ENCODE assay signal across 8 cellular contexts in genomic region chr16:29602683-29603088, GRCh38.
DNase-seq lines count a peak whose midpoint lies in the region; ATAC-seq, FAIRE-seq and TF ChIP-seq lines count a peak whose summit lies in the region.
"Not testable (repeated sequence)": the region's sequence is repeated elsewhere in the genome, so short reads cannot be mapped to it uniquely, and the experiment has no call there.

No MANE protein-coding gene starts in this region.

- CTCF ChIA-PET in A549 (lab: Yijun Ruan, JAX); HEK293 (lab: Yijun Ruan, JAX); T-cell (lab: Charles Lee); HepG2 (lab: Yijun Ruan, JAX; ENCODE audit: low intra/inter-chr PET ratio, low total read pairs): not testable (repeated sequence)

- POLR2A ChIA-PET in A549 (lab: Yijun Ruan, JAX); HEK293 (lab: Yijun Ruan, JAX); T-cell (lab: Charles Lee): not testable (repeated sequence)
- POLR2A ChIA-PET in HepG2 (lab: Yijun Ruan, JAX): interaction anchor here (1.1 to 1.3 kb wide), 2 partner anchors 12 to 77 kb away, joined by 4 to 5 read pairs; partner anchors contain the start of gene QPRT

- not testable (repeated sequence) for BruUV-seq in HepG2 (replicated peaks; lab: Mats Ljungman, UMichigan)

- H4K20me1 ChIP-seq in HepG2 (ENCODE audit: insufficient read depth, low read length): not testable (repeated sequence)

- not testable (repeated sequence) for H3K27ac ChIP-seq in A549; HEK293 (ENCODE audit: extremely low read depth, low read depth, low read length); trophoblast cell (ENCODE audit: low read depth, low read length)
- peak overlapping the region in 3 of 4 donors; percentile 40 to 72 (median 60) for H3K27ac ChIP-seq in gastroesophageal sphincter
- H3K27ac ChIP-seq in HepG2 (ENCODE audit: extremely low read length, insufficient read depth, low read length): peak overlapping the region; percentile 67

- H2BK12ac ChIP-seq in trophoblast cell (ENCODE audit: low read length): not testable (repeated sequence)

- not testable (repeated sequence) for H3K9me3 Mint-ChIP-seq in T-cell; activated T-cell treated with anti-CD3 and anti-CD28 coated beads, Interleukin-2, amount 50 U/mL, for 24 hours; activated naive CD8-positive, alpha-beta T cell treated with anti-CD3 and anti-CD28 coated beads, Interleukin-2, amount 50 U/mL, for 24 hours

- H2BK5ac ChIP-seq in trophoblast cell (ENCODE audit: low read depth, low read length, poor library complexity): not testable (repeated sequence)

- not testable (repeated sequence) for H3K23ac ChIP-seq in trophoblast cell (ENCODE audit: low read length)

- H3K9ac ChIP-seq in HepG2 (ENCODE audit: insufficient read depth, low read depth, low read length); trophoblast cell (ENCODE audit: low read length): not testable (repeated sequence)

- TF ChIP-seq EP300 in A549 (IDR thresholded peaks at IDR 0.05); gastroesophageal sphincter (IDR thresholded peaks at IDR 0.05); HepG2 (IDR thresholded peaks at IDR 0.05; ENCODE audit: low read depth in 2 of 2, low read length in 2 of 2); HepG2 (CRISPR knock-in tag; IDR thresholded peaks at IDR 0.05; ENCODE audit: borderline replicate concordance): not testable (repeated sequence)

- not testable (repeated sequence) for H3K9me3 ChIP-seq in A549; HEK293 (ENCODE audit: control insufficient read depth, insufficient read depth, low read depth, low read length); gastroesophageal sphincter; HepG2 (ENCODE audit: low read length); trophoblast cell (ENCODE audit: insufficient read depth, low read depth, low read length)

- intact Hi-C loops in HepG2 (cut with micrococcal nuclease; ENCODE audit: unreplicated experiment): not testable (repeated sequence)

- H3K4me3 ChIP-seq in A549; HEK293 (ENCODE audit: low read depth, low read length); gastroesophageal sphincter; trophoblast cell (ENCODE audit: low read depth, low read length): not testable (repeated sequence)
- peak overlapping the region in 1 of 3 experiments; percentile 48; a peak in 1 of 6 replicates for H3K4me3 ChIP-seq in HepG2 (replicated peaks in 1 of 3; ENCODE audit: insufficient read depth in 1 of 3, low read depth in 2 of 3, low read length in 3 of 3)

- not testable (repeated sequence) for TF ChIP-seq POLR2A in A549 (IDR thresholded peaks at IDR 0.05; ENCODE audit: low read length); gastroesophageal sphincter (IDR thresholded peaks at IDR 0.05); HepG2 (IDR thresholded peaks at IDR 0.05; ENCODE audit: insufficient read depth in 1 of 2, low read depth in 2 of 2, low read length in 2 of 2)

- not testable (repeated sequence) for H2AK5ac ChIP-seq in trophoblast cell (ENCODE audit: low read length)

- H4K91ac ChIP-seq in trophoblast cell (ENCODE audit: low read depth, low read length): not testable (repeated sequence)

- not testable (repeated sequence) for H3K36me3 Mint-ChIP-seq in T-cell
- peaks cover 80% of the 10 kb centered on the region for H3K36me3 Mint-ChIP-seq in activated T-cell treated with anti-CD3 and anti-CD28 coated beads, Interleukin-2, amount 50 U/mL, for 24 hours (ENCODE audit: low read depth)
- peaks cover 25% of the 10 kb centered on the region for H3K36me3 Mint-ChIP-seq in activated naive CD8-positive, alpha-beta T cell treated with anti-CD3 and anti-CD28 coated beads, Interleukin-2, amount 50 U/mL, for 24 hours (ENCODE audit: low read depth)

- not testable (repeated sequence) for TF ChIP-seq CTCF in A549 (IDR thresholded peaks at IDR 0.05); HEK293 (tag by site-specific recombination; IDR thresholded peaks at IDR 0.05); gastroesophageal sphincter (IDR thresholded peaks at IDR 0.05)
- 0 out of 2 replicates have a peak, but pooled peaks have one; percentile 4 for TF ChIP-seq CTCF in HepG2 (CRISPR knock-in tag; IDR thresholded peaks at IDR 0.05)

- not testable (repeated sequence) for H2BK120ac ChIP-seq in trophoblast cell (ENCODE audit: insufficient read depth, low read length, poor library complexity)

- 84% methylated on average over 6 of the region's 6 CpGs for WGBS in A549 (ENCODE audit: missing lambda C conversion rate)
- no CpG with 5 or more reads among the region's 6 CpGs for WGBS in gastroesophageal sphincter (ENCODE audit: low coverage in 1 of 2), 2 donors
- 0% methylated on average over 1 of the region's 6 CpGs for WGBS in HepG2 (ENCODE audit: low lambda C conversion rate)
- WGBS in trophoblast cell (ENCODE audit: extremely low coverage, insufficient coverage, insufficient read length): no CpG with 5 or more reads among the region's 6 CpGs

- not testable (repeated sequence) for H3K27me3 ChIP-seq in gastroesophageal sphincter; HepG2 (ENCODE audit: control insufficient read depth in 1 of 2, insufficient read depth in 2 of 2, low read length in 2 of 2); trophoblast cell (ENCODE audit: insufficient read depth, low read length)

- in situ Hi-C loops in HepG2 (cut with HindIII; ENCODE audit: extremely low pct_ligation_motif_present, low pct_unique_long_range_greater_than_20kb): not testable (repeated sequence)

- not testable (repeated sequence) for H3K79me2 ChIP-seq in HepG2 (ENCODE audit: insufficient read depth, low read length); trophoblast cell (ENCODE audit: control insufficient read depth, insufficient read depth, low read length, poor library complexity)

- not testable (repeated sequence) for H3K4me2 ChIP-seq in A549; trophoblast cell (ENCODE audit: low read length)
- peak overlapping the region; percentile 66 for H3K4me2 ChIP-seq in HepG2 (ENCODE audit: low read depth, low read length)

- not testable (repeated sequence) for H2AFZ ChIP-seq in HepG2 (ENCODE audit: low read length); trophoblast cell (ENCODE audit: insufficient read depth, low read length, poor library complexity)

- not testable (repeated sequence) for H3K18ac ChIP-seq in trophoblast cell (ENCODE audit: low read length)

- H3K14ac ChIP-seq in trophoblast cell (ENCODE audit: low read length): not testable (repeated sequence)

- not testable (repeated sequence) for H3K79me1 ChIP-seq in trophoblast cell (ENCODE audit: low read length)

- not testable (repeated sequence) for H3K36me3 ChIP-seq in HEK293 (ENCODE audit: control insufficient read depth in 2 of 2, insufficient read depth in 1 of 2, low read length in 2 of 2); gastroesophageal sphincter; HepG2 (replicated peaks in 1 of 2; ENCODE audit: control insufficient read depth in 1 of 2, insufficient read depth in 2 of 2, low read length in 2 of 2); trophoblast cell (ENCODE audit: control insufficient read depth in 1 of 2, insufficient read depth in 2 of 2, low read length in 2 of 2)

- ATAC-seq in A549; T-cell (replicated peaks in 1 of 4); activated naive CD8-positive, alpha-beta T cell treated with anti-CD3 and anti-CD28 coated beads, Interleukin-2, amount 50 U/mL, for 24 hours; gastroesophageal sphincter: not testable (repeated sequence)
- peak; percentile 52 for ATAC-seq in HepG2

- H4K12ac ChIP-seq in trophoblast cell (ENCODE audit: low read depth, low read length): not testable (repeated sequence)

- peak overlapping the region; percentile 72 to 94 for H3K27ac Mint-ChIP-seq in T-cell
- peak overlapping the region; percentile 96 for H3K27ac Mint-ChIP-seq in activated T-cell treated with anti-CD3 and anti-CD28 coated beads, Interleukin-2, amount 50 U/mL, for 24 hours
- peak overlapping the region; percentile 89 for H3K27ac Mint-ChIP-seq in activated naive CD8-positive, alpha-beta T cell treated with anti-CD3 and anti-CD28 coated beads, Interleukin-2, amount 50 U/mL, for 24 hours

- DNase-seq in A549 (ENCODE audit: low read depth in 1 of 2, low spot score in 1 of 2); T-cell; activated T-cell treated with anti-CD3 and anti-CD28 coated beads, Interleukin-2, amount 50 U/mL, for 24 hours; activated naive CD8-positive, alpha-beta T cell treated with anti-CD3 and anti-CD28 coated beads, Interleukin-2, amount 50 U/mL, for 24 hours; trophoblast cell: not testable (repeated sequence)
- peak; percentile 78 for DNase-seq in HepG2 (ENCODE audit: low spot score)

- H3K27me3 Mint-ChIP-seq in T-cell; activated T-cell treated with anti-CD3 and anti-CD28 coated beads, Interleukin-2, amount 50 U/mL, for 24 hours; activated naive CD8-positive, alpha-beta T cell treated with anti-CD3 and anti-CD28 coated beads, Interleukin-2, amount 50 U/mL, for 24 hours: not testable (repeated sequence)

- peaks cover 31 to 60% (median 54%) of the 10 kb centered on the region in 3 donors for H3K4me1 Mint-ChIP-seq in T-cell
- peaks cover 68% of the 10 kb centered on the region for H3K4me1 Mint-ChIP-seq in activated T-cell treated with anti-CD3 and anti-CD28 coated beads, Interleukin-2, amount 50 U/mL, for 24 hours (ENCODE audit: low read depth)
- peaks cover 68% of the 10 kb centered on the region for H3K4me1 Mint-ChIP-seq in activated naive CD8-positive, alpha-beta T cell treated with anti-CD3 and anti-CD28 coated beads, Interleukin-2, amount 50 U/mL, for 24 hours

- FAIRE-seq in A549 (lab: Jason Lieb, UNC); HepG2 (lab: Jason Lieb, UNC): not testable (repeated sequence)

- peak overlapping the region; percentile 49 for H3K4ac ChIP-seq in trophoblast cell (ENCODE audit: low read depth, low read length)

- not testable (repeated sequence) for TF ChIP-seq RAD21 in A549 (conservative IDR thresholded peaks at IDR 0.05 in 1 of 2, IDR thresholded peaks at IDR 0.05 in 1 of 2); HepG2 (CRISPR knock-in tag; IDR thresholded peaks at IDR 0.05)

- H3K4me1 ChIP-seq in A549: peaks cover 74% of the 10 kb centered on the region
- H3K4me1 ChIP-seq in HEK293 (ENCODE audit: control insufficient read depth, insufficient read depth, low read length): not testable (repeated sequence)
- H3K4me1 ChIP-seq in gastroesophageal sphincter: peaks cover 4 to 60% (median 14%) of the 10 kb centered on the region in 3 donors
- peaks cover 95% of the 10 kb centered on the region for H3K4me1 ChIP-seq in HepG2 (ENCODE audit: insufficient read depth, low read length)
- H3K4me1 ChIP-seq in trophoblast cell (ENCODE audit: control insufficient read depth in 1 of 2, insufficient read depth in 2 of 2, low read length in 2 of 2): peaks cover 11 to 14% of the 10 kb centered on the region in 2 experiments

- peak overlapping the region in 1 of 3 donors; percentile 78 for H3K4me3 Mint-ChIP-seq in T-cell
- H3K4me3 Mint-ChIP-seq in activated T-cell treated with anti-CD3 and anti-CD28 coated beads, Interleukin-2, amount 50 U/mL, for 24 hours: peak overlapping the region; percentile 49
- H3K4me3 Mint-ChIP-seq in activated naive CD8-positive, alpha-beta T cell treated with anti-CD3 and anti-CD28 coated beads, Interleukin-2, amount 50 U/mL, for 24 hours: peak overlapping the region; percentile 32

- not testable (repeated sequence) for H4K8ac ChIP-seq in trophoblast cell (ENCODE audit: low read depth, low read length)
